ENCODE assay signal across 1 cellular context in the genomic region with DNA sequence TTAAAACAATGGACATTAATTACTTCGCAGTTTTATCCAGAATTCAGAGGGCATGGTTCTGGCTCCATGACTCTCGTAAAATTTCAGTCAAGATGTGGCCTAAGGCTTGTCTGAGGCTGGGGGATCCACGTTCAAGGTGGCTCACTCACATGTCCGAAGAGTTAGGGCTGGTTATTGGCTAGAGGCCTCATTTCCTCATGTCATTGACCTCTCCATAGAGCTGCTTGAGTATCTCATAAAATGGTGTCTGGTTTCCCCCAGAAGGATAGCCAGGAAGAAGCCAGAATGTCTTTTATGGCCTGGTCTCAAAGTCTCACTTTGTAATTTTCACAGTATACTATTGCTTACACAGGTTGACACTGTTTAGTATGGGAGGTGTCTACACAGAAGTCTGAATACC.
TF ChIP-seq lines count a peak whose summit lies in the region.

No MANE protein-coding gene starts in this region.

TF ChIP-seq in SK-N-SH, 30 proteins besides CTCF, POLR2A, EP300 and RAD21 (continued from another document):
- TF ChIP-seq, protein P1, sequence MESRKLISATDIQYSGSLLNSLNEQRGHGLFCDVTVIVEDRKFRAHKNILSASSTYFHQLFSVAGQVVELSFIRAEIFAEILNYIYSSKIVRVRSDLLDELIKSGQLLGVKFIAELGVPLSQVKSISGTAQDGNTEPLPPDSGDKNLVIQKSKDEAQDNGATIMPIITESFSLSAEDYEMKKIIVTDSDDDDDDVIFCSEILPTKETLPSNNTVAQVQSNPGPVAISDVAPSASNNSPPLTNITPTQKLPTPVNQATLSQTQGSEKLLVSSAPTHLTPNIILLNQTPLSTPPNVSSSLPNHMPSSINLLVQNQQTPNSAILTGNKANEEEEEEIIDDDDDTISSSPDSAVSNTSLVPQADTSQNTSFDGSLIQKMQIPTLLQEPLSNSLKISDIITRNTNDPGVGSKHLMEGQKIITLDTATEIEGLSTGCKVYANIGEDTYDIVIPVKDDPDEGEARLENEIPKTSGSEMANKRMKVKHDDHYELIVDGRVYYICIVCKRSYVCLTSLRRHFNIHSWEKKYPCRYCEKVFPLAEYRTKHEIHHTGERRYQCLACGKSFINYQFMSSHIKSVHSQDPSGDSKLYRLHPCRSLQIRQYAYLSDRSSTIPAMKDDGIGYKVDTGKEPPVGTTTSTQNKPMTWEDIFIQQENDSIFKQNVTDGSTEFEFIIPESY (IDR thresholded peaks at IDR 0.05; ENCODE audit: borderline replicate concordance, low read depth): no peak
- TF ChIP-seq SIN3A (IDR thresholded peaks at IDR 0.05; ENCODE audit: borderline replicate concordance, low read depth, low read length) (no peak), FOSL2 (IDR thresholded peaks at IDR 0.05; ENCODE audit: borderline replicate concordance, low read depth) (no peak), GABPA (IDR thresholded peaks at IDR 0.05; ENCODE audit: low read depth) (no peak), FOXM1 (IDR thresholded peaks at IDR 0.05; ENCODE audit: low read depth) (no peak), FOXJ3 (CRISPR knock-in tag; IDR thresholded peaks at IDR 0.05) (no peak), RFX5 (IDR thresholded peaks at IDR 0.05; ENCODE audit: low read length) (no peak), SMC3 (IDR thresholded peaks at IDR 0.05; ENCODE audit: low read depth, low read length) (no peak), NRF1 (IDR thresholded peaks at IDR 0.05; ENCODE audit: low read depth, low read length) (no peak), POLR2AphosphoS5 (IDR thresholded peaks at IDR 0.05; ENCODE audit: low read depth, low read length) (no peak), GATA2 (CRISPR knock-in tag; IDR thresholded peaks at IDR 0.05) (no peak), EZH2phosphoT487 (IDR thresholded peaks at IDR 0.05; ENCODE audit: borderline replicate concordance, low read depth) (no peak)
- TF ChIP-seq, protein P2, sequence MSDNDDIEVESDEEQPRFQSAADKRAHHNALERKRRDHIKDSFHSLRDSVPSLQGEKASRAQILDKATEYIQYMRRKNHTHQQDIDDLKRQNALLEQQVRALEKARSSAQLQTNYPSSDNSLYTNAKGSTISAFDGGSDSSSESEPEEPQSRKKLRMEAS (IDR thresholded peaks at IDR 0.05; ENCODE audit: low read depth): no peak
- TF ChIP-seq, protein P3, sequence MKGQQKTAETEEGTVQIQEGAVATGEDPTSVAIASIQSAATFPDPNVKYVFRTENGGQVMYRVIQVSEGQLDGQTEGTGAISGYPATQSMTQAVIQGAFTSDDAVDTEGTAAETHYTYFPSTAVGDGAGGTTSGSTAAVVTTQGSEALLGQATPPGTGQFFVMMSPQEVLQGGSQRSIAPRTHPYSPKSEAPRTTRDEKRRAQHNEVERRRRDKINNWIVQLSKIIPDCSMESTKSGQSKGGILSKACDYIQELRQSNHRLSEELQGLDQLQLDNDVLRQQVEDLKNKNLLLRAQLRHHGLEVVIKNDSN (IDR thresholded peaks at IDR 0.05; ENCODE audit: borderline replicate concordance, low read depth): no peak
- TF ChIP-seq, protein P4, sequence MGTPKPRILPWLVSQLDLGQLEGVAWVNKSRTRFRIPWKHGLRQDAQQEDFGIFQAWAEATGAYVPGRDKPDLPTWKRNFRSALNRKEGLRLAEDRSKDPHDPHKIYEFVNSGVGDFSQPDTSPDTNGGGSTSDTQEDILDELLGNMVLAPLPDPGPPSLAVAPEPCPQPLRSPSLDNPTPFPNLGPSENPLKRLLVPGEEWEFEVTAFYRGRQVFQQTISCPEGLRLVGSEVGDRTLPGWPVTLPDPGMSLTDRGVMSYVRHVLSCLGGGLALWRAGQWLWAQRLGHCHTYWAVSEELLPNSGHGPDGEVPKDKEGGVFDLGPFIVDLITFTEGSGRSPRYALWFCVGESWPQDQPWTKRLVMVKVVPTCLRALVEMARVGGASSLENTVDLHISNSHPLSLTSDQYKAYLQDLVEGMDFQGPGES (IDR thresholded peaks at IDR 0.05; ENCODE audit: low read depth, low read length): no peak
- TF ChIP-seq, protein P5, sequence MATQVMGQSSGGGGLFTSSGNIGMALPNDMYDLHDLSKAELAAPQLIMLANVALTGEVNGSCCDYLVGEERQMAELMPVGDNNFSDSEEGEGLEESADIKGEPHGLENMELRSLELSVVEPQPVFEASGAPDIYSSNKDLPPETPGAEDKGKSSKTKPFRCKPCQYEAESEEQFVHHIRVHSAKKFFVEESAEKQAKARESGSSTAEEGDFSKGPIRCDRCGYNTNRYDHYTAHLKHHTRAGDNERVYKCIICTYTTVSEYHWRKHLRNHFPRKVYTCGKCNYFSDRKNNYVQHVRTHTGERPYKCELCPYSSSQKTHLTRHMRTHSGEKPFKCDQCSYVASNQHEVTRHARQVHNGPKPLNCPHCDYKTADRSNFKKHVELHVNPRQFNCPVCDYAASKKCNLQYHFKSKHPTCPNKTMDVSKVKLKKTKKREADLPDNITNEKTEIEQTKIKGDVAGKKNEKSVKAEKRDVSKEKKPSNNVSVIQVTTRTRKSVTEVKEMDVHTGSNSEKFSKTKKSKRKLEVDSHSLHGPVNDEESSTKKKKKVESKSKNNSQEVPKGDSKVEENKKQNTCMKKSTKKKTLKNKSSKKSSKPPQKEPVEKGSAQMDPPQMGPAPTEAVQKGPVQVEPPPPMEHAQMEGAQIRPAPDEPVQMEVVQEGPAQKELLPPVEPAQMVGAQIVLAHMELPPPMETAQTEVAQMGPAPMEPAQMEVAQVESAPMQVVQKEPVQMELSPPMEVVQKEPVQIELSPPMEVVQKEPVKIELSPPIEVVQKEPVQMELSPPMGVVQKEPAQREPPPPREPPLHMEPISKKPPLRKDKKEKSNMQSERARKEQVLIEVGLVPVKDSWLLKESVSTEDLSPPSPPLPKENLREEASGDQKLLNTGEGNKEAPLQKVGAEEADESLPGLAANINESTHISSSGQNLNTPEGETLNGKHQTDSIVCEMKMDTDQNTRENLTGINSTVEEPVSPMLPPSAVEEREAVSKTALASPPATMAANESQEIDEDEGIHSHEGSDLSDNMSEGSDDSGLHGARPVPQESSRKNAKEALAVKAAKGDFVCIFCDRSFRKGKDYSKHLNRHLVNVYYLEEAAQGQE (IDR thresholded peaks at IDR 0.05; ENCODE audit: low read depth, low read length): no peak
- TF ChIP-seq, protein P6, sequence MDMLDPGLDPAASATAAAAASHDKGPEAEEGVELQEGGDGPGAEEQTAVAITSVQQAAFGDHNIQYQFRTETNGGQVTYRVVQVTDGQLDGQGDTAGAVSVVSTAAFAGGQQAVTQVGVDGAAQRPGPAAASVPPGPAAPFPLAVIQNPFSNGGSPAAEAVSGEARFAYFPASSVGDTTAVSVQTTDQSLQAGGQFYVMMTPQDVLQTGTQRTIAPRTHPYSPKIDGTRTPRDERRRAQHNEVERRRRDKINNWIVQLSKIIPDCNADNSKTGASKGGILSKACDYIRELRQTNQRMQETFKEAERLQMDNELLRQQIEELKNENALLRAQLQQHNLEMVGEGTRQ (IDR thresholded peaks at IDR 0.05; ENCODE audit: borderline replicate concordance, low read depth, low read length): no peak
